Comparison of ENCODE assay signal across 1 cellular context in the genomic region with DNA sequence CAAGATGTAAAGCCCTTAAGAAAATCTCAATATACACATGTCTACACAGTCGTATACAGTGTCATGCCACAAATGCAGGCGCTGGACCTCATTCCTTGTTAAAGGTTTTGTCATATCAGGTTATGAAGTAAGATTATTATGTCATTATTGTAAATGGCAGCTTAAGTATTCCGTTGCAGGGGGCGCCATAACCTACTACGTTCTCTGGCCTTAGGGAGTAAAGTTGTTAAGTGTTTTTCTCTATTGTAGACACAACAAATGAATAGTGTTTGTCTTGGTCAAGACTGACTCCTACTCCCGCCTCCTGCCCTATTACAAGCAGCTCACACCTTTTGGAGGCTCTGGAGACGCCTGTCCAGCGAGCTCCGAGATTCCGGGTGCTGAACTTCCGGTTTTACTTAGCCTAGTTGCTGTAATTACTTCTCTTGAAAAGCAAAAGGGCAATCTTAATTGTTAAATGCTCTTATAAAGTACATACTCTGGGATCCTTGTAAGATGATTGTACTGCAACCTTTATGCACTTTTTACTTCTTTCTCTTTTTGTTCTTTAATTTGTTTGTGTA.
A peak's percentile ranks its signal among the peaks of the same experiment; 100 is the strongest.
TF ChIP-seq lines count a peak whose summit lies in the region.

No MANE protein-coding gene starts in this region.

TF ChIP-seq in HepG2, 621 proteins besides CTCF, POLR2A, EP300 and RAD21 (continued from another document and continues in another):
- TF ChIP-seq, protein P1, sequence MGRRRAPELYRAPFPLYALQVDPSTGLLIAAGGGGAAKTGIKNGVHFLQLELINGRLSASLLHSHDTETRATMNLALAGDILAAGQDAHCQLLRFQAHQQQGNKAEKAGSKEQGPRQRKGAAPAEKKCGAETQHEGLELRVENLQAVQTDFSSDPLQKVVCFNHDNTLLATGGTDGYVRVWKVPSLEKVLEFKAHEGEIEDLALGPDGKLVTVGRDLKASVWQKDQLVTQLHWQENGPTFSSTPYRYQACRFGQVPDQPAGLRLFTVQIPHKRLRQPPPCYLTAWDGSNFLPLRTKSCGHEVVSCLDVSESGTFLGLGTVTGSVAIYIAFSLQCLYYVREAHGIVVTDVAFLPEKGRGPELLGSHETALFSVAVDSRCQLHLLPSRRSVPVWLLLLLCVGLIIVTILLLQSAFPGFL (CRISPR knock-in tag; IDR thresholded peaks at IDR 0.05) = no peak
- TF ChIP-seq RBM22 (optimal IDR thresholded peaks at IDR 0.05; ENCODE audit: low read length) (peak; percentile 77), GTF3A (CRISPR knock-in tag; conservative IDR thresholded peaks at IDR 0.05) (no peak), ZC3H13 (CRISPR knock-in tag; IDR thresholded peaks at IDR 0.05) (no peak), ZNF33A (CRISPR knock-in tag; IDR thresholded peaks at IDR 0.05; ENCODE audit: borderline replicate concordance) (no peak), SMAD3 (CRISPR knock-in tag; IDR thresholded peaks at IDR 0.05) (0 out of 2 replicates have a peak, but pooled peaks have one; percentile 26), ZNF256 (CRISPR knock-in tag; conservative IDR thresholded peaks at IDR 0.05) (no peak), ZNF816 (CRISPR knock-in tag; IDR thresholded peaks at IDR 0.05; ENCODE audit: borderline replicate concordance) (0 out of 2 replicates have a peak, but pooled peaks have one; percentile 56), TP53 (CRISPR knock-in tag; conservative IDR thresholded peaks at IDR 0.05) (no peak), KDM1A (CRISPR knock-in tag; IDR thresholded peaks at IDR 0.05) (no peak), ZZZ3 (CRISPR knock-in tag; IDR thresholded peaks at IDR 0.05; ENCODE audit: borderline replicate concordance) (no peak), ATF1 (CRISPR knock-in tag; IDR thresholded peaks at IDR 0.05) (no peak), ATRX (CRISPR knock-in tag; IDR thresholded peaks at IDR 0.05; ENCODE audit: borderline replicate concordance) (no peak), ZBTB7A (CRISPR knock-in tag; IDR thresholded peaks at IDR 0.05) (no peak), ZNF446 (CRISPR knock-in tag; IDR thresholded peaks at IDR 0.05) (no peak)
- TF ChIP-seq, protein P2, sequence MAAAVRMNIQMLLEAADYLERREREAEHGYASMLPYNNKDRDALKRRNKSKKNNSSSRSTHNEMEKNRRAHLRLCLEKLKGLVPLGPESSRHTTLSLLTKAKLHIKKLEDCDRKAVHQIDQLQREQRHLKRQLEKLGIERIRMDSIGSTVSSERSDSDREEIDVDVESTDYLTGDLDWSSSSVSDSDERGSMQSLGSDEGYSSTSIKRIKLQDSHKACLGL (CRISPR knock-in tag; IDR thresholded peaks at IDR 0.05) = no peak
- TF ChIP-seq, protein P3, sequence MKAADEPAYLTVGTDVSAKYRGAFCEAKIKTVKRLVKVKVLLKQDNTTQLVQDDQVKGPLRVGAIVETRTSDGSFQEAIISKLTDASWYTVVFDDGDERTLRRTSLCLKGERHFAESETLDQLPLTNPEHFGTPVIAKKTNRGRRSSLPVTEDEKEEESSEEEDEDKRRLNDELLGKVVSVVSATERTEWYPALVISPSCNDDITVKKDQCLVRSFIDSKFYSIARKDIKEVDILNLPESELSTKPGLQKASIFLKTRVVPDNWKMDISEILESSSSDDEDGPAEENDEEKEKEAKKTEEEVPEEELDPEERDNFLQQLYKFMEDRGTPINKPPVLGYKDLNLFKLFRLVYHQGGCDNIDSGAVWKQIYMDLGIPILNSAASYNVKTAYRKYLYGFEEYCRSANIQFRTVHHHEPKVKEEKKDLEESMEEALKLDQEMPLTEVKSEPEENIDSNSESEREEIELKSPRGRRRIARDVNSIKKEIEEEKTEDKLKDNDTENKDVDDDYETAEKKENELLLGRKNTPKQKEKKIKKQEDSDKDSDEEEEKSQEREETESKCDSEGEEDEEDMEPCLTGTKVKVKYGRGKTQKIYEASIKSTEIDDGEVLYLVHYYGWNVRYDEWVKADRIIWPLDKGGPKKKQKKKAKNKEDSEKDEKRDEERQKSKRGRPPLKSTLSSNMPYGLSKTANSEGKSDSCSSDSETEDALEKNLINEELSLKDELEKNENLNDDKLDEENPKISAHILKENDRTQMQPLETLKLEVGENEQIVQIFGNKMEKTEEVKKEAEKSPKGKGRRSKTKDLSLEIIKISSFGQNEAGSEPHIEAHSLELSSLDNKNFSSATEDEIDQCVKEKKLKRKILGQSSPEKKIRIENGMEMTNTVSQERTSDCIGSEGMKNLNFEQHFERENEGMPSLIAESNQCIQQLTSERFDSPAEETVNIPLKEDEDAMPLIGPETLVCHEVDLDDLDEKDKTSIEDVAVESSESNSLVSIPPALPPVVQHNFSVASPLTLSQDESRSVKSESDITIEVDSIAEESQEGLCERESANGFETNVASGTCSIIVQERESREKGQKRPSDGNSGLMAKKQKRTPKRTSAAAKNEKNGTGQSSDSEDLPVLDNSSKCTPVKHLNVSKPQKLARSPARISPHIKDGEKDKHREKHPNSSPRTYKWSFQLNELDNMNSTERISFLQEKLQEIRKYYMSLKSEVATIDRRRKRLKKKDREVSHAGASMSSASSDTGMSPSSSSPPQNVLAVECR (CRISPR knock-in tag; IDR thresholded peaks at IDR 0.05; ENCODE audit: borderline replicate concordance) = no peak
- TF ChIP-seq, protein P4, sequence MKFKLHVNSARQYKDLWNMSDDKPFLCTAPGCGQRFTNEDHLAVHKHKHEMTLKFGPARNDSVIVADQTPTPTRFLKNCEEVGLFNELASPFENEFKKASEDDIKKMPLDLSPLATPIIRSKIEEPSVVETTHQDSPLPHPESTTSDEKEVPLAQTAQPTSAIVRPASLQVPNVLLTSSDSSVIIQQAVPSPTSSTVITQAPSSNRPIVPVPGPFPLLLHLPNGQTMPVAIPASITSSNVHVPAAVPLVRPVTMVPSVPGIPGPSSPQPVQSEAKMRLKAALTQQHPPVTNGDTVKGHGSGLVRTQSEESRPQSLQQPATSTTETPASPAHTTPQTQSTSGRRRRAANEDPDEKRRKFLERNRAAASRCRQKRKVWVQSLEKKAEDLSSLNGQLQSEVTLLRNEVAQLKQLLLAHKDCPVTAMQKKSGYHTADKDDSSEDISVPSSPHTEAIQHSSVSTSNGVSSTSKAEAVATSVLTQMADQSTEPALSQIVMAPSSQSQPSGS (CRISPR knock-in tag; IDR thresholded peaks at IDR 0.05) = 0 out of 2 replicates have a peak, but pooled peaks have one; percentile 16
- TF ChIP-seq, protein P5, sequence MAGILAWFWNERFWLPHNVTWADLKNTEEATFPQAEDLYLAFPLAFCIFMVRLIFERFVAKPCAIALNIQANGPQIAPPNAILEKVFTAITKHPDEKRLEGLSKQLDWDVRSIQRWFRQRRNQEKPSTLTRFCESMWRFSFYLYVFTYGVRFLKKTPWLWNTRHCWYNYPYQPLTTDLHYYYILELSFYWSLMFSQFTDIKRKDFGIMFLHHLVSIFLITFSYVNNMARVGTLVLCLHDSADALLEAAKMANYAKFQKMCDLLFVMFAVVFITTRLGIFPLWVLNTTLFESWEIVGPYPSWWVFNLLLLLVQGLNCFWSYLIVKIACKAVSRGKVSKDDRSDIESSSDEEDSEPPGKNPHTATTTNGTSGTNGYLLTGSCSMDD (CRISPR knock-in tag; IDR thresholded peaks at IDR 0.05) = no peak
- TF ChIP-seq, protein P6, sequence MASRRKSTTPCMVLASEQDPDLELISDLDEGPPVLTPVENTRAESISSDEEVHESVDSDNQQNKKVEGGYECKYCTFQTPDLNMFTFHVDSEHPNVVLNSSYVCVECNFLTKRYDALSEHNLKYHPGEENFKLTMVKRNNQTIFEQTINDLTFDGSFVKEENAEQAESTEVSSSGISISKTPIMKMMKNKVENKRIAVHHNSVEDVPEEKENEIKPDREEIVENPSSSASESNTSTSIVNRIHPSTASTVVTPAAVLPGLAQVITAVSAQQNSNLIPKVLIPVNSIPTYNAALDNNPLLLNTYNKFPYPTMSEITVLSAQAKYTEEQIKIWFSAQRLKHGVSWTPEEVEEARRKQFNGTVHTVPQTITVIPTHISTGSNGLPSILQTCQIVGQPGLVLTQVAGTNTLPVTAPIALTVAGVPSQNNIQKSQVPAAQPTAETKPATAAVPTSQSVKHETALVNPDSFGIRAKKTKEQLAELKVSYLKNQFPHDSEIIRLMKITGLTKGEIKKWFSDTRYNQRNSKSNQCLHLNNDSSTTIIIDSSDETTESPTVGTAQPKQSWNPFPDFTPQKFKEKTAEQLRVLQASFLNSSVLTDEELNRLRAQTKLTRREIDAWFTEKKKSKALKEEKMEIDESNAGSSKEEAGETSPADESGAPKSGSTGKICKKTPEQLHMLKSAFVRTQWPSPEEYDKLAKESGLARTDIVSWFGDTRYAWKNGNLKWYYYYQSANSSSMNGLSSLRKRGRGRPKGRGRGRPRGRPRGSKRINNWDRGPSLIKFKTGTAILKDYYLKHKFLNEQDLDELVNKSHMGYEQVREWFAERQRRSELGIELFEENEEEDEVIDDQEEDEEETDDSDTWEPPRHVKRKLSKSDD (CRISPR knock-in tag; IDR thresholded peaks at IDR 0.05; ENCODE audit: low read depth) = 0 out of 2 replicates have a peak, but pooled peaks have one; percentile 21
- TF ChIP-seq, protein P7, sequence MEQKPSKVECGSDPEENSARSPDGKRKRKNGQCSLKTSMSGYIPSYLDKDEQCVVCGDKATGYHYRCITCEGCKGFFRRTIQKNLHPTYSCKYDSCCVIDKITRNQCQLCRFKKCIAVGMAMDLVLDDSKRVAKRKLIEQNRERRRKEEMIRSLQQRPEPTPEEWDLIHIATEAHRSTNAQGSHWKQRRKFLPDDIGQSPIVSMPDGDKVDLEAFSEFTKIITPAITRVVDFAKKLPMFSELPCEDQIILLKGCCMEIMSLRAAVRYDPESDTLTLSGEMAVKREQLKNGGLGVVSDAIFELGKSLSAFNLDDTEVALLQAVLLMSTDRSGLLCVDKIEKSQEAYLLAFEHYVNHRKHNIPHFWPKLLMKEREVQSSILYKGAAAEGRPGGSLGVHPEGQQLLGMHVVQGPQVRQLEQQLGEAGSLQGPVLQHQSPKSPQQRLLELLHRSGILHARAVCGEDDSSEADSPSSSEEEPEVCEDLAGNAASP (CRISPR knock-in tag; IDR thresholded peaks at IDR 0.05; ENCODE audit: borderline replicate concordance) = no peak
- TF ChIP-seq, protein P8, sequence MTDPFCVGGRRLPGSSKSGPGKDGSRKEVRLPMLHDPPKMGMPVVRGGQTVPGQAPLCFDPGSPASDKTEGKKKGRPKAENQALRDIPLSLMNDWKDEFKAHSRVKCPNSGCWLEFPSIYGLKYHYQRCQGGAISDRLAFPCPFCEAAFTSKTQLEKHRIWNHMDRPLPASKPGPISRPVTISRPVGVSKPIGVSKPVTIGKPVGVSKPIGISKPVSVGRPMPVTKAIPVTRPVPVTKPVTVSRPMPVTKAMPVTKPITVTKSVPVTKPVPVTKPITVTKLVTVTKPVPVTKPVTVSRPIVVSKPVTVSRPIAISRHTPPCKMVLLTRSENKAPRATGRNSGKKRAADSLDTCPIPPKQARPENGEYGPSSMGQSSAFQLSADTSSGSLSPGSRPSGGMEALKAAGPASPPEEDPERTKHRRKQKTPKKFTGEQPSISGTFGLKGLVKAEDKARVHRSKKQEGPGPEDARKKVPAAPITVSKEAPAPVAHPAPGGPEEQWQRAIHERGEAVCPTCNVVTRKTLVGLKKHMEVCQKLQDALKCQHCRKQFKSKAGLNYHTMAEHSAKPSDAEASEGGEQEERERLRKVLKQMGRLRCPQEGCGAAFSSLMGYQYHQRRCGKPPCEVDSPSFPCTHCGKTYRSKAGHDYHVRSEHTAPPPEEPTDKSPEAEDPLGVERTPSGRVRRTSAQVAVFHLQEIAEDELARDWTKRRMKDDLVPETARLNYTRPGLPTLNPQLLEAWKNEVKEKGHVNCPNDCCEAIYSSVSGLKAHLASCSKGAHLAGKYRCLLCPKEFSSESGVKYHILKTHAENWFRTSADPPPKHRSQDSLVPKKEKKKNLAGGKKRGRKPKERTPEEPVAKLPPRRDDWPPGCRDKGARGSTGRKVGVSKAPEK (CRISPR knock-in tag; IDR thresholded peaks at IDR 0.05; ENCODE audit: borderline replicate concordance) = no peak
- TF ChIP-seq, protein P9, sequence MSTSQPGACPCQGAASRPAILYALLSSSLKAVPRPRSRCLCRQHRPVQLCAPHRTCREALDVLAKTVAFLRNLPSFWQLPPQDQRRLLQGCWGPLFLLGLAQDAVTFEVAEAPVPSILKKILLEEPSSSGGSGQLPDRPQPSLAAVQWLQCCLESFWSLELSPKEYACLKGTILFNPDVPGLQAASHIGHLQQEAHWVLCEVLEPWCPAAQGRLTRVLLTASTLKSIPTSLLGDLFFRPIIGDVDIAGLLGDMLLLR (CRISPR knock-in tag; IDR thresholded peaks at IDR 0.05) = no peak
- TF ChIP-seq, protein P10, sequence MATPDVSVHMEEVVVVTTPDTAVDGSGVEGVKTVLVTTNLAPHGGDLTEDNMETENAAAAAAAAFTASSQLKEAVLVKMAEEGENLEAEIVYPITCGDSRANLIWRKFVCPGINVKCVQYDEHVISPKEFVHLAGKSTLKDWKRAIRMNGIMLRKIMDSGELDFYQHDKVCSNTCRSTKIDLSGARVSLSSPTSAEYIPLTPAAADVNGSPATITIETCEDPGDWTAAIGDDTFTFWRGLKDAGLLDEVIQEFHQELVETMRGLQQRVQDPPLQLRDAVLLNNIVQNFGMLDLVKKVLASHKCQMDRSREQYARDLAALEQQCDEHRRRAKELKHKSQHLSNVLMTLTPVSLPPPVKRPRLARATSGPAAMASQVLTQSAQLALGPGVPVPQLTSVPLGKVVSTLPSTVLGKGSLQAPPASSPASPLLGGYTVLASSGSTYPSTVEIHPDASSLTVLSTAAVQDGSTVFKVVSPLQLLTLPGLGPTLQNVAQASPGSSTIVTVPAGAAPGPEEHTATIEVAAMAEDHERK (CRISPR knock-in tag; IDR thresholded peaks at IDR 0.05; ENCODE audit: low read depth) = no peak
- TF ChIP-seq, protein P11, sequence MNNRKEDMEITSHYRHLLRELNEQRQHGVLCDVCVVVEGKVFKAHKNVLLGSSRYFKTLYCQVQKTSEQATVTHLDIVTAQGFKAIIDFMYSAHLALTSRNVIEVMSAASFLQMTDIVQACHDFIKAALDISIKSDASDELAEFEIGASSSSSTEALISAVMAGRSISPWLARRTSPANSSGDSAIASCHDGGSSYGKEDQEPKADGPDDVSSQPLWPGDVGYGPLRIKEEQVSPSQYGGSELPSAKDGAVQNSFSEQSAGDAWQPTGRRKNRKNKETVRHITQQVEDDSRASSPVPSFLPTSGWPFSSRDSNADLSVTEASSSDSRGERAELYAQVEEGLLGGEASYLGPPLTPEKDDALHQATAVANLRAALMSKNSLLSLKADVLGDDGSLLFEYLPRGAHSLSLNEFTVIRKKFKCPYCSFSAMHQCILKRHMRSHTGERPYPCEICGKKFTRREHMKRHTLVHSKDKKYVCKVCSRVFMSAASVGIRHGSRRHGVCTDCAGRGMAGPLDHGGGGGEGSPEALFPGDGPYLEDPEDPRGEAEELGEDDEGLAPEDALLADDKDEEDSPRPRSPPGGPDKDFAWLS (CRISPR knock-in tag; IDR thresholded peaks at IDR 0.05; ENCODE audit: borderline replicate concordance) = no peak
